8 cellular contexts compared by ENCODE assay signal in genomic region chr1:184982002-184982954, GRCh38. TPM values are rescaled to one million over a fixed set of nuclear protein-coding genes. Genes with fewer than 3 reads are reported as not detected.
A peak's percentile ranks its signal among the peaks of the same experiment; 100 is the strongest.
DNase-seq lines count a peak whose midpoint lies in the region; ATAC-seq, FAIRE-seq and TF ChIP-seq lines count a peak whose summit lies in the region.

No MANE protein-coding gene starts in this region.

- in situ Hi-C loops in transverse colon (cut with MboI; ENCODE audit: low pct_ligation_motif_present in 1 of 4, low pct_unique_long_range_greater_than_20kb in 1 of 4, low sequenced_read_pairs in 3 of 4): loop anchor here (5.0 kb wide), 2 partner anchors 175 to 180 kb away; no protein-coding TSS in a partner anchor

- 46 to 48% methylated on average over 14 of the region's 14 CpGs for WGBS in pancreas, 2 donors
- 32 to 46% methylated on average over 11 to 14 of the region's 14 CpGs for WGBS in transverse colon (ENCODE audit: low coverage in 1 of 2), 2 donors

- FAIRE-seq in H54 (lab: Jason Lieb, UNC) (peak; percentile 91), pancreas (lab: Jason Lieb, UNC) (peak; percentile 82)

- peak; percentile 95 to 100 (median 100) for ATAC-seq in pancreas

- H3K9me3 ChIP-seq in pancreas (no peaks in the 10 kb centered on the region), transverse colon (no peaks in the 10 kb centered on the region)

- peak; percentile 54 for DNase-seq in GDM1 (lab: John Stamatoyannopoulos, UW)
- no peak for DNase-seq in H54 (ENCODE audit: insufficient read length, low spot score)
- peak; percentile 66 for DNase-seq in LNCaP clone FGC (ENCODE audit: low read depth)
- DNase-seq in SHP77 (lab: John Stamatoyannopoulos, UW): peak; percentile 50 to 52
- peak; percentile 62 for DNase-seq in activated T-helper 1 cell treated with anti-CD3 and anti-CD28 coated beads, Interleukin-2, amount 50 U/mL, for 16 hours (ENCODE audit: low read depth in 1 of 2, low spot score in 1 of 2)
- peak; percentile 61 to 86 for DNase-seq in foreskin fibroblast
- peak; percentile 55 to 84 (median 70) for DNase-seq in pancreas
- DNase-seq in transverse colon: peak; percentile 82

- H3K4me1 ChIP-seq in pancreas (no peaks in the 10 kb centered on the region), transverse colon (peaks cover 0 to 7% (median 0%) of the 10 kb centered on the region in 4 donors)

- peak; percentile 91 for TF ChIP-seq CTCF in LNCaP clone FGC (IDR thresholded peaks at IDR 0.05; ENCODE audit: control insufficient read depth, extremely low read depth, insufficient read depth)
- peak; percentile 91 for TF ChIP-seq CTCF in foreskin fibroblast (IDR thresholded peaks at IDR 0.05; ENCODE audit: low read depth, low read length)
- TF ChIP-seq CTCF in pancreas (IDR thresholded peaks at IDR 0.05): peak; percentile 54 to 91 (median 86)
- peak; percentile 81 to 92 (median 87) for TF ChIP-seq CTCF in transverse colon (IDR thresholded peaks at IDR 0.05)

- H3K27ac ChIP-seq in pancreas (no peak overlapping the region), transverse colon (no peak overlapping the region)

- intact Hi-C loops in pancreas (cut with DNase I): loop anchor here in 1 of 3 donors (5.0 kb wide), 1 partner anchor 180 kb away; no protein-coding TSS in a partner anchor
- intact Hi-C loops in transverse colon (cut with DNase I; ENCODE audit: low total_unique reads): loop anchor here (2.0 kb wide), 1 partner anchor 177 kb away; no protein-coding TSS in a partner anchor

- TF ChIP-seq POLR2A in H54 (IDR thresholded peaks at IDR 0.05; ENCODE audit: low read depth, low read length) (no peak), transverse colon (IDR thresholded peaks at IDR 0.05) (no peak)

- H3K36me3 ChIP-seq in pancreas (no peaks in the 10 kb centered on the region), transverse colon (no peaks in the 10 kb centered on the region)

- no peak for TF ChIP-seq EP300 in transverse colon (IDR thresholded peaks at IDR 0.05; ENCODE audit: low read depth)

- no peaks in the 10 kb centered on the region for H3K27me3 ChIP-seq in pancreas
- H3K27me3 ChIP-seq in transverse colon: peaks cover 21% of the 10 kb centered on the region

- H3K4me3 ChIP-seq in LNCaP clone FGC (ENCODE audit: low read depth, low read length): no peak overlapping the region
- no peak overlapping the region for H3K4me3 ChIP-seq in foreskin fibroblast (ENCODE audit: low read depth in 1 of 2, low read length in 2 of 2)
- H3K4me3 ChIP-seq in pancreas: no peak overlapping the region
- no peak overlapping the region for H3K4me3 ChIP-seq in transverse colon

RNA-seq across cellular contexts. Expression of gene NIBAN1, which starts 8.0 kb away (rescaled TPM):
- 10 to 100 TPM; 43.5 to 75.2 (median 57.8) TPM for total RNA-seq in pancreas
- 10 to 100 TPM in 1 of 2 donors, 1 to 10 TPM in 1; 5.7 to 15.5 TPM for polyA plus RNA-seq in pancreas
- total RNA-seq in transverse colon: 10 to 100 TPM; 22.7 to 38.7 (median 31.7) TPM
